13 cellular contexts compared by ENCODE assay signal in genomic region chr19:45780146-45780447, GRCh38. TPM values are rescaled to one million over a fixed set of nuclear protein-coding genes. Genes with fewer than 3 reads are reported as not detected.
A peak's percentile ranks its signal among the peaks of the same experiment; 100 is the strongest.
DNase-seq lines count a peak whose midpoint lies in the region; ATAC-seq and TF ChIP-seq lines count a peak whose summit lies in the region.
"Had no signal": no experiment of that assay in that cellular context is flagged by ENCODE, and none has a peak within 500 bp of the region (broad histone marks: within the 10 kb centered on the region; RNA-seq: fewer than 3 reads in every experiment).

No MANE protein-coding gene starts in this region.

- H3K4me1 Mint-ChIP-seq in central memory CD8-positive, alpha-beta T cell: peaks cover 27% of the 10 kb centered on the region
- H3K4me1 Mint-ChIP-seq in activated naive CD8-positive, alpha-beta T cell treated with anti-CD3 and anti-CD28 coated beads, Interleukin-2, amount 50 U/mL, for 24 hours: peaks cover 13% of the 10 kb centered on the region

- peaks cover 0 to 40% (median 24%) of the 10 kb centered on the region in 9 donors for H3K36me3 ChIP-seq in heart right ventricle
- H3K36me3 ChIP-seq in mucosa of stomach (ENCODE audit: control insufficient read depth, insufficient read depth, low read length): peaks cover 17% of the 10 kb centered on the region
- peaks cover 0 to 18% of the 10 kb centered on the region in 2 donors for H3K36me3 ChIP-seq in vagina

- peak overlapping the region in 6 of 10 donors; percentile 23 to 96 (median 68) for H3K27ac ChIP-seq in heart right ventricle
- peak overlapping the region; percentile 90 for H3K27ac ChIP-seq in vagina

- peak overlapping the region; percentile 72 for H3K4me3 Mint-ChIP-seq in central memory CD8-positive, alpha-beta T cell
- no peak overlapping the region for H3K4me3 Mint-ChIP-seq in activated naive CD8-positive, alpha-beta T cell treated with anti-CD3 and anti-CD28 coated beads, Interleukin-2, amount 50 U/mL, for 24 hours

- peaks cover 5% of the 10 kb centered on the region for H3K36me3 Mint-ChIP-seq in central memory CD8-positive, alpha-beta T cell (ENCODE audit: insufficient read depth)
- H3K36me3 Mint-ChIP-seq in activated naive CD8-positive, alpha-beta T cell treated with anti-CD3 and anti-CD28 coated beads, Interleukin-2, amount 50 U/mL, for 24 hours (ENCODE audit: low read depth): peaks cover 18% of the 10 kb centered on the region

- H3K27ac Mint-ChIP-seq in central memory CD8-positive, alpha-beta T cell (ENCODE audit: low read depth): no peak overlapping the region
- H3K27ac Mint-ChIP-seq in activated naive CD8-positive, alpha-beta T cell treated with anti-CD3 and anti-CD28 coated beads, Interleukin-2, amount 50 U/mL, for 24 hours: no peak overlapping the region

- ATAC-seq in heart right ventricle (no peak), Right ventricle myocardium inferior (no peak), HG03039 (IDR thresholded peaks at IDR 0.05; ENCODE audit: unreplicated experiment) (no peak)
- no peak for ATAC-seq in central memory CD8-positive, alpha-beta T cell (replicated peaks; ENCODE audit: extremely low read depth, poor library complexity, severe bottlenecking)
- no peak for ATAC-seq in activated naive CD8-positive, alpha-beta T cell treated with anti-CD3 and anti-CD28 coated beads, Interleukin-2, amount 50 U/mL, for 24 hours

- H3K9ac ChIP-seq in mucosa of stomach (ENCODE audit: low read length): peak overlapping the region; percentile 34

- H3K27me3 ChIP-seq in heart right ventricle (peaks cover 0 to 90% (median 0%) of the 10 kb centered on the region in 7 donors), mucosa of stomach (ENCODE audit: control insufficient read depth, insufficient read depth, low read length) (peaks cover 14% of the 10 kb centered on the region), vagina (no peaks in the 10 kb centered on the region)

- H3K4me3 ChIP-seq in heart right ventricle (peak overlapping the region in 9 of 10 donors; percentile 49 to 87 (median 70)), mucosa of stomach (ENCODE audit: low read length) (no peak overlapping the region), vagina (peak overlapping the region; percentile 46 to 67)

- H3K9me3 Mint-ChIP-seq in central memory CD8-positive, alpha-beta T cell: no peaks in the 10 kb centered on the region
- H3K9me3 Mint-ChIP-seq in activated naive CD8-positive, alpha-beta T cell treated with anti-CD3 and anti-CD28 coated beads, Interleukin-2, amount 50 U/mL, for 24 hours: no peaks in the 10 kb centered on the region

- H3K4me1 ChIP-seq in heart right ventricle (peaks cover 24 to 60% (median 49%) of the 10 kb centered on the region in 9 donors), mucosa of stomach (ENCODE audit: control insufficient read depth, insufficient read depth, low read length) (peaks cover 40% of the 10 kb centered on the region), vagina (peaks cover 70% of the 10 kb centered on the region)

- intact Hi-C loops in heart right ventricle (cut with DNase I) (no loop called here), Right ventricle myocardium inferior (cut with DNase I) (no loop called here), vagina (cut with DNase I) (no loop called here)

- no peak for TF ChIP-seq POLR2A in vagina (IDR thresholded peaks at IDR 0.05)

- no peaks in the 10 kb centered on the region for H3K9me3 ChIP-seq in heart right ventricle
- H3K9me3 ChIP-seq in mucosa of stomach (ENCODE audit: control insufficient read depth, low read length): no peaks in the 10 kb centered on the region
- H3K9me3 ChIP-seq in vagina: no peaks in the 10 kb centered on the region

- DNase-seq in heart right ventricle: no peak
- DNase-seq in Right ventricle myocardium inferior (ENCODE audit: missing footprints): no peak
- no peak for DNase-seq in central memory CD8-positive, alpha-beta T cell (ENCODE audit: low spot score in 2 of 2)
- no peak for DNase-seq in vagina (ENCODE audit: extremely low spot score in 2 of 2)
- no peak for DNase-seq in SHP77 (lab: John Stamatoyannopoulos, UW)
- no peak for DNase-seq in activated naive CD8-positive, alpha-beta T cell treated with anti-CD3 and anti-CD28 coated beads, Interleukin-2, amount 50 U/mL, for 24 hours

- WGBS in heart right ventricle, 2 donors: 47 to 63% methylated on average over 4 of the region's 4 CpGs

- no peak for TF ChIP-seq CTCF in heart right ventricle (IDR thresholded peaks at IDR 0.05)
- TF ChIP-seq CTCF in vagina (IDR thresholded peaks at IDR 0.05): no peak

- H3K27me3 Mint-ChIP-seq in central memory CD8-positive, alpha-beta T cell: peaks cover 9% of the 10 kb centered on the region
- H3K27me3 Mint-ChIP-seq in activated naive CD8-positive, alpha-beta T cell treated with anti-CD3 and anti-CD28 coated beads, Interleukin-2, amount 50 U/mL, for 24 hours: peaks cover 22% of the 10 kb centered on the region

RNA-seq across cellular contexts. Expression of gene DMPK, which starts 2.2 kb away (rescaled TPM):
- total RNA-seq in heart right ventricle (100 to 1,000 TPM; 220 to 377 (median 296) TPM), Right ventricle myocardium inferior (233 TPM), vagina (29.0 TPM)
- 100 to 1,000 TPM; 377 to 439 TPM for polyA plus RNA-seq in heart right ventricle

RNA-seq across cellular contexts. Expression of gene SIX5, which starts 11.0 kb away (rescaled TPM):
- total RNA-seq in heart right ventricle (10 to 100 TPM; 16.8 to 24.5 (median 21.3) TPM), Right ventricle myocardium inferior (22.3 TPM), vagina (20.6 TPM)
- polyA plus RNA-seq in heart right ventricle: 10 to 100 TPM; 15.5 to 29.3 TPM

RNA-seq across cellular contexts. Expression of gene DMWD, which starts 12.5 kb away (rescaled TPM):
- total RNA-seq in heart right ventricle (10 to 100 TPM; 54.2 to 78.1 (median 69.3) TPM), Right ventricle myocardium inferior (52.0 TPM), vagina (31.2 TPM)
- 10 to 100 TPM; 44.6 to 58.9 TPM for polyA plus RNA-seq in heart right ventricle

RNA-seq across cellular contexts. Expression of gene RSPH6A, which starts 35.0 kb away (rescaled TPM):
- total RNA-seq in heart right ventricle (under 1 TPM in 2 of 10 donors, not detected in 8; 0.09 to 0.15 TPM), Right ventricle myocardium inferior (not detected), vagina (not detected)
- not detected for polyA plus RNA-seq in heart right ventricle
- total RNA-seq: M059J, posterior vena cava had no signal

RNA-seq across cellular contexts. Expression of gene MEIOSIN, which starts 46.9 kb away (rescaled TPM):
- total RNA-seq in heart right ventricle (not detected), Right ventricle myocardium inferior (not detected), vagina (not detected)
- not detected for polyA plus RNA-seq in heart right ventricle
- total RNA-seq: astrocyte; kidney; posterior vena cava; T-helper 1 cell treated with Interleukin-12 subunit alpha and Interleukin-12 subunit beta and Interleukin-4 antibody, amounts not matched to agents 30 ng/mL and 1 ng/mL, for 36 hours had no signal
